14 cellular contexts compared by ENCODE assay signal in the genomic region with DNA sequence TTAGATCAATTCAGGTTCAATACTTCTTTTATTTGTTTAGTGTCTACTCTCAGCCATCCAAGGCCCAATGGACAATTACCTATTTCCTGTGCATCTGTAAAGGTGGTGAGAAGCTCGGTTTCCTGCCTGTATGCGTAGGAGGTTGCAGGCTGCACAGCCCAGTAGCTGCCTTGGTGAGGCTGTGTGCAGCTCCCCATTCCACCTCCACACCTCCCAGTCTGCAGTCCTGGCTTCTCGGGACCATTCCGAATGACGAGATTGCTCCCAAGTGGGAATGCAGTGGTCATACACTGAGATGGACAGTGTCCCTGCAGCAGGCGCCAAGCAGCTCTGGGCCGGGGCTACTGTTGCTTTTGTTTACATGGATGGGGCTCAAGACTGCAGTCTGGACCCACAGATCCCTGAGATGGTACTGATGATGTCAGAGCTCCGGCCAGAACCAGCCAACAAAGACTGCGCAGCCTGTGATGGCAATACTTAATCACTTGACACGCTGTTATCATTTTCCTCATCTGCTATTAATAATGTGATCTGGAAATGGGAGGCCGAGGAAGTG.
"Had no signal": no experiment of that assay in that cellular context is flagged by ENCODE, and none has a peak within 500 bp of the region (broad histone marks: within the 10 kb centered on the region; RNA-seq: fewer than 3 reads in every experiment).

No MANE protein-coding gene starts in this region.

- H3K36me3 Mint-ChIP-seq: natural killer cell treated with Interleukin-12 subunit alpha and Interleukin-12 subunit beta and Interleukin-15 and Interleukin-18, amount 100 ng/mL, for 72 hours had no signal

- H3K27ac Mint-ChIP-seq: activated naive CD4-positive, alpha-beta T cell treated with anti-CD3 and anti-CD28 coated beads, Interleukin-2, amount 50 U/mL, for 72 hours; natural killer cell treated with Interleukin-12 subunit alpha and Interleukin-12 subunit beta and Interleukin-15 and Interleukin-18, amount 100 ng/mL, for 72 hours; T-helper 1 cell treated with Interleukin-12 subunit alpha and Interleukin-12 subunit beta and Interleukin-4 antibody, amounts not matched to agents 30 μg/mL and 1 μg/mL, for 36 hours had no signal

- ATAC-seq: activated naive CD4-positive, alpha-beta T cell treated with anti-CD3 and anti-CD28 coated beads, Interleukin-2, amount 50 U/mL, for 72 hours; natural killer cell treated with Interleukin-12 subunit alpha and Interleukin-12 subunit beta and Interleukin-15 and Interleukin-18, amount 100 ng/mL, for 72 hours had no signal

- DNase-seq: activated CD4-positive, alpha-beta T cell treated with anti-CD3 and anti-CD28 coated beads for 1 hour; activated CD4-positive, alpha-beta T cell treated with anti-CD3 and anti-CD28 coated beads, Interleukin-2, amount 50 U/mL, for 48 hours; activated gamma-delta T cell treated with Interleukin-2 at 50 U/mL for 16 hours; adrenal gland; cerebellar nuclear complex; cortex of kidney; effector CD4-positive, alpha-beta T cell; esophagus squamous epithelium; kidney glomerular epithelial cell; stimulated activated naive CD4-positive, alpha-beta T cell treated with Interleukin-2 at 50 U/mL for 16 hours; tibial artery had no signal

- H3K9me3 Mint-ChIP-seq: natural killer cell treated with Interleukin-12 subunit alpha and Interleukin-12 subunit beta and Interleukin-15 and Interleukin-18, amount 100 ng/mL, for 72 hours had no signal

- H3K4me3 Mint-ChIP-seq: natural killer cell treated with Interleukin-12 subunit alpha and Interleukin-12 subunit beta and Interleukin-15 and Interleukin-18, amount 100 ng/mL, for 72 hours; T-helper 1 cell treated with Interleukin-12 subunit alpha and Interleukin-12 subunit beta and Interleukin-4 antibody, amounts not matched to agents 30 μg/mL and 1 μg/mL, for 36 hours had no signal
